In the genomic region with DNA sequence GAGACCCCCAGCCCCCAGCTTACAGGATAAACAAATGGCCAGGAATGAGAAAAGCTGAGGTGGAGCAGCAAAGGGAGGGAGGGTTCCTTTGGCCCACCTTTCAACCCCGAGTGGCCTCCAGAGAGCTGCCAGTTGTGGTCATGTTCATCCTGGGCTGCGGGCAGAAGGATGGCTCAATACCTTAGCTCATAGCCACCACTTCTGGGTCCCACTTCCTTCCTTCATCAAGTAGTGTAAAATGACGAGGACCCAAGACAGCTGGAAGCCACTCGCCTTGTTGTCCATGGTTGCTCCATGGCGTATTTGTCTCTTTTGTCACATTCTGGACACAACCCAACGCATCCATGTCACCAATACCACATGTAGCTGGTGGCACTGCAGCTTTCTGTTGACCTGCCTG, we compare ENCODE assay signal across 11 cellular contexts. TPM values are rescaled to one million over a fixed set of nuclear protein-coding genes. Genes with fewer than 3 reads are reported as not detected.
DNase-seq lines count a peak whose midpoint lies in the region; ATAC-seq and TF ChIP-seq lines count a peak whose summit lies in the region.
"Had no signal": no experiment of that assay in that cellular context is flagged by ENCODE, and none has a peak within 500 bp of the region (broad histone marks: within the 10 kb centered on the region; RNA-seq: fewer than 3 reads in every experiment).

No MANE protein-coding gene starts in this region.

- peak; percentile 22 for ATAC-seq in GM18861 (IDR thresholded peaks at IDR 0.05; ENCODE audit: unreplicated experiment)
- peak; percentile 34 for ATAC-seq in HG02943 (IDR thresholded peaks at IDR 0.05; ENCODE audit: low read depth, unreplicated experiment)
- ATAC-seq in naive thymus-derived CD4-positive, alpha-beta T cell, result peak; percentile 74
- ATAC-seq in HG02870 (IDR thresholded peaks at IDR 0.05; ENCODE audit: unreplicated experiment), result no peak

- TF ChIP-seq CTCF in Calu3 (IDR thresholded peaks at IDR 0.05; ENCODE audit: unreplicated experiment) (no peak), glutamatergic neuron (IDR thresholded peaks at IDR 0.05; ENCODE audit: partially characterized antibody, unreplicated experiment) (no peak)

- H3K27ac ChIP-seq in naive thymus-derived CD4-positive, alpha-beta T cell (ENCODE audit: low read depth, low read length), result no peak overlapping the region

- H3K4me3 ChIP-seq in naive thymus-derived CD4-positive, alpha-beta T cell (ENCODE audit: low read length), result no peak overlapping the region

- peaks cover 28 to 67% (median 38%) of the 10 kb centered on the region in 5 donors for H3K36me3 Mint-ChIP-seq in naive thymus-derived CD4-positive, alpha-beta T cell
- H3K36me3 Mint-ChIP-seq in Calu3 (ENCODE audit: insufficient read depth, unreplicated experiment) (no peaks in the 10 kb centered on the region), glutamatergic neuron (ENCODE audit: unreplicated experiment) (no peaks in the 10 kb centered on the region)

- H3K27me3 Mint-ChIP-seq in naive thymus-derived CD4-positive, alpha-beta T cell, result no peaks in the 10 kb centered on the region
- H3K27me3 Mint-ChIP-seq in Calu3 (ENCODE audit: unreplicated experiment) (no peaks in the 10 kb centered on the region), glutamatergic neuron (ENCODE audit: unreplicated experiment) (no peaks in the 10 kb centered on the region)

- H3K27me3 ChIP-seq in naive thymus-derived CD4-positive, alpha-beta T cell (ENCODE audit: control insufficient read depth in 2 of 2, insufficient read depth in 2 of 2, low read length in 2 of 2), result no peaks in the 10 kb centered on the region

- peaks cover 0 to 55% (median 0%) of the 10 kb centered on the region in 3 experiments for H3K36me3 ChIP-seq in naive thymus-derived CD4-positive, alpha-beta T cell (ENCODE audit: control insufficient read depth in 2 of 3, insufficient read depth in 3 of 3, low read length in 3 of 3)

- DNase-seq in SIG-M5 (lab: John Stamatoyannopoulos, UW), result peak; percentile 92
- peak in 1 of 9 donors; percentile 9 for DNase-seq in naive thymus-derived CD4-positive, alpha-beta T cell
- no peak for DNase-seq in Calu3
- DNase-seq in glutamatergic neuron, result no peak
- DNase-seq in NCI-H748 (lab: John Stamatoyannopoulos, UW; ENCODE audit: unreplicated experiment), result no peak
- DNase-seq: GDM1, kidney, NCI-H510A had no signal

- peaks cover 0 to 4% (median 0%) of the 10 kb centered on the region in 3 experiments for H3K9me3 ChIP-seq in naive thymus-derived CD4-positive, alpha-beta T cell (ENCODE audit: control insufficient read depth in 2 of 3, low read length in 3 of 3)

- CTCF ChIA-PET in naive thymus-derived CD4-positive, alpha-beta T cell (lab: Charles Lee), result no interaction called here
- CTCF ChIA-PET in Calu3 (lab: Charles Lee), result no interaction called here

- BruUV-seq in Calu3 (replicated peaks; lab: Mats Ljungman, UMichigan), result no TSS peak

- POLR2A ChIA-PET in naive thymus-derived CD4-positive, alpha-beta T cell (lab: Charles Lee), result no interaction called here

- H3K4me1 ChIP-seq in naive thymus-derived CD4-positive, alpha-beta T cell (ENCODE audit: control insufficient read depth in 2 of 2, insufficient read depth in 2 of 2, low read length in 2 of 2), result peaks cover 8 to 25% of the 10 kb centered on the region in 2 donors

- peaks cover 0 to 15% (median 1%) of the 10 kb centered on the region in 11 donors for H3K9me3 Mint-ChIP-seq in naive thymus-derived CD4-positive, alpha-beta T cell
- H3K9me3 Mint-ChIP-seq in Calu3 (ENCODE audit: low read depth, unreplicated experiment), result no peaks in the 10 kb centered on the region
- no peaks in the 10 kb centered on the region for H3K9me3 Mint-ChIP-seq in glutamatergic neuron (ENCODE audit: unreplicated experiment)

- peaks cover 27 to 47% (median 40%) of the 10 kb centered on the region in 7 donors for H3K4me1 Mint-ChIP-seq in naive thymus-derived CD4-positive, alpha-beta T cell
- H3K4me1 Mint-ChIP-seq in Calu3 (ENCODE audit: low read depth, unreplicated experiment), result peaks cover 8% of the 10 kb centered on the region
- H3K4me1 Mint-ChIP-seq in glutamatergic neuron (ENCODE audit: low read depth, unreplicated experiment), result peaks cover 31% of the 10 kb centered on the region

- intact Hi-C loops in naive thymus-derived CD4-positive, alpha-beta T cell (cut with micrococcal nuclease), result loop anchor here (1.0 to 5.0 kb wide), 4 partner anchors 24 to 142 kb away; partner anchors contain the start of gene CRACR2A (in 1 of the 2)
- intact Hi-C loops in Calu3 (cut with micrococcal nuclease; ENCODE audit: unreplicated experiment), result no loop called here

- peak overlapping the region in 4 of 10 donors; percentile 39 to 87 (median 58) for H3K4me3 Mint-ChIP-seq in naive thymus-derived CD4-positive, alpha-beta T cell
- H3K4me3 Mint-ChIP-seq in Calu3 (ENCODE audit: low read depth, unreplicated experiment), result no peak overlapping the region
- no peak overlapping the region for H3K4me3 Mint-ChIP-seq in glutamatergic neuron (ENCODE audit: unreplicated experiment)

- peak overlapping the region in 8 of 9 donors; percentile 31 to 97 (median 80) for H3K27ac Mint-ChIP-seq in naive thymus-derived CD4-positive, alpha-beta T cell
- H3K27ac Mint-ChIP-seq in Calu3 (ENCODE audit: unreplicated experiment) (no peak overlapping the region), glutamatergic neuron (ENCODE audit: unreplicated experiment) (no peak overlapping the region)

RNA-seq across cellular contexts. Expression of gene CRACR2A, which starts 24.2 kb away (rescaled TPM):
- total RNA-seq in naive thymus-derived CD4-positive, alpha-beta T cell, result 10 to 100 TPM; 31.4 to 40.3 (median 39.4) TPM
- 10 to 100 TPM in 1 of 2 donors, 1 to 10 TPM in 1; 8.2 to 19.9 TPM for polyA plus RNA-seq in naive thymus-derived CD4-positive, alpha-beta T cell
- total RNA-seq in Calu3 (2022) (9.5 and 11.1 TPM in 2 replicates), glutamatergic neuron (ENCODE audit: unreplicated experiment) (4.5 TPM)

Comparison
In these comparisons a context has a peak if more than half of its experiments do, and no peak if none do; other contexts are left out.
1. H3K27ac Mint-ChIP-seq: peak in naive thymus-derived CD4-positive, alpha-beta T cell (8 of 9); none in Calu3 (single experiment) and glutamatergic neuron (single experiment).